ENCODE assay signal across 11 cellular contexts in genomic region chr5:14286574-14287399, GRCh38.
A peak's percentile ranks its signal among the peaks of the same experiment; 100 is the strongest.
DNase-seq lines count a peak whose midpoint lies in the region; ATAC-seq and TF ChIP-seq lines count a peak whose summit lies in the region.
"Had no signal": no experiment of that assay in that cellular context is flagged by ENCODE, and none has a peak within 500 bp of the region (broad histone marks: within the 10 kb centered on the region; RNA-seq: fewer than 3 reads in every experiment).

No MANE protein-coding gene starts in this region.

- ATAC-seq in GM18517 (IDR thresholded peaks at IDR 0.05; ENCODE audit: unreplicated experiment) (peak; percentile 93), GM21619 (IDR thresholded peaks at IDR 0.05; ENCODE audit: unreplicated experiment) (peak; percentile 85), HG03439 (IDR thresholded peaks at IDR 0.05; ENCODE audit: unreplicated experiment) (peak; percentile 75)

- no peak overlapping the region for H3K27ac ChIP-seq in adrenal gland

- H3K36me3 Mint-ChIP-seq in activated naive CD8-positive, alpha-beta T cell treated with anti-CD3 and anti-CD28 coated beads for 36 hours: no peaks in the 10 kb centered on the region

- H3K4me3 ChIP-seq in adrenal gland: no peak overlapping the region

- H3K27me3 Mint-ChIP-seq in activated naive CD8-positive, alpha-beta T cell treated with anti-CD3 and anti-CD28 coated beads for 36 hours: peaks cover 3% of the 10 kb centered on the region

- DNase-seq in germinal center (ENCODE audit: low spot score): peak; percentile 63
- no peak for DNase-seq in cerebellum (ENCODE audit: low spot score)
- DNase-seq in adrenal gland: no peak
- DNase-seq in activated naive CD8-positive, alpha-beta T cell treated with anti-CD3 and anti-CD28 coated beads for 36 hours: no peak
- no peak for DNase-seq in DMS 273 treated with DMSO at 0.1 percent for 48 hours (lab: John Stamatoyannopoulos, UW)
- DNase-seq: DND-41; stimulated activated CD4-positive, alpha-beta T cell treated with anti-CD3 and anti-CD28 coated beads, Interleukin-12 subunit alpha, Interleukin-12 subunit beta, amount 100 ng/mL, for 4 hours; trophoblast cell had no signal

- TF ChIP-seq CTCF in adrenal gland (IDR thresholded peaks at IDR 0.05): no peak

- H3K9me3 ChIP-seq in adrenal gland (replicated peaks in 1 of 3): no peaks in the 10 kb centered on the region

- intact Hi-C loops in adrenal gland (cut with DNase I): no loop called here

- TF ChIP-seq POLR2A in adrenal gland (IDR thresholded peaks at IDR 0.05): no peak

- H3K36me3 ChIP-seq in adrenal gland (replicated peaks in 1 of 2): no peaks in the 10 kb centered on the region

- no peak overlapping the region for H3K4me3 Mint-ChIP-seq in activated naive CD8-positive, alpha-beta T cell treated with anti-CD3 and anti-CD28 coated beads for 36 hours

- no peaks in the 10 kb centered on the region for H3K4me1 Mint-ChIP-seq in activated naive CD8-positive, alpha-beta T cell treated with anti-CD3 and anti-CD28 coated beads for 36 hours

- no peaks in the 10 kb centered on the region for H3K4me1 ChIP-seq in adrenal gland (replicated peaks in 1 of 2)

- no peak overlapping the region for H3K27ac Mint-ChIP-seq in activated naive CD8-positive, alpha-beta T cell treated with anti-CD3 and anti-CD28 coated beads for 36 hours

- no peaks in the 10 kb centered on the region for H3K27me3 ChIP-seq in adrenal gland

- 86 to 94% (median 93%) methylated on average over 15 to 17 of the region's 17 CpGs for WGBS in adrenal gland, 4 donors

- no peaks in the 10 kb centered on the region for H3K9me3 Mint-ChIP-seq in activated naive CD8-positive, alpha-beta T cell treated with anti-CD3 and anti-CD28 coated beads for 36 hours
